Comparison of ENCODE assay signal across 20 cellular contexts in the genomic region with DNA sequence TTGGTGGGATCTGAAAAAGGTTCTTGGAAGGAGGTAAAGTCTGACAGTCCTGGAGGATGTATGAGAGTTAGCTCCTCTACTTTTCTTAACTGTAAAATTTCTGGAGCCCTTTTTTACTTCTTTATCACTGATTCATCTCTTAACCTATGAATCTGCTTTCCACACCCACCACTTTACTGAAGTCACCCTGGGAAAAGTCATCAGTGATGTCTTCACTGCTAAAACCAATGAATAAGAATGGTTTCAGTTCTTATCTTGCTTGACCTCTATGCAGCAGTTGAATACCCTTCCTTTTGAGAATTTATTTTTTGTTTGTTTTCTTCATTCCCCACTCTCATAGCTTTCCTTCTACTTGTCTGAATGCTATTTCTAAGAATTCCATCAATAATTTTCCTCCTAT.
DNase-seq lines count a peak whose midpoint lies in the region; ATAC-seq, FAIRE-seq and TF ChIP-seq lines count a peak whose summit lies in the region.
"Had no signal": no experiment of that assay in that cellular context is flagged by ENCODE, and none has a peak within 500 bp of the region (broad histone marks: within the 10 kb centered on the region; RNA-seq: fewer than 3 reads in every experiment).

No MANE protein-coding gene starts in this region.

- H3K36me3 Mint-ChIP-seq in activated T-cell treated with anti-CD3 and anti-CD28 coated beads, Interleukin-2, amount 50 U/mL, for 72 hours (ENCODE audit: insufficient read depth in 2 of 2) = no peaks in the 10 kb centered on the region
- no peaks in the 10 kb centered on the region for H3K36me3 Mint-ChIP-seq in activated T-cell treated with anti-CD3 and anti-CD28 coated beads, Interleukin-2, amount 50 U/mL, for 4 hours (ENCODE audit: insufficient read depth)
- H3K36me3 Mint-ChIP-seq in stimulated activated effector memory CD8-positive, alpha-beta T cell treated with anti-CD3 and anti-CD28 coated beads, Interleukin-12 subunit alpha, Interleukin-12 subunit beta, amount 100 ng/mL, for 72 hours = no peaks in the 10 kb centered on the region
- H3K36me3 Mint-ChIP-seq: CD8-positive, alpha-beta T cell had no signal

- CTCF ChIA-PET in IMR-90 (lab: Yijun Ruan, JAX) = no interaction called here

- H3K9me3 Mint-ChIP-seq in activated T-cell treated with anti-CD3 and anti-CD28 coated beads, Interleukin-2, amount 50 U/mL, for 72 hours = no peaks in the 10 kb centered on the region
- no peaks in the 10 kb centered on the region for H3K9me3 Mint-ChIP-seq in activated T-cell treated with anti-CD3 and anti-CD28 coated beads, Interleukin-2, amount 50 U/mL, for 4 hours
- no peaks in the 10 kb centered on the region for H3K9me3 Mint-ChIP-seq in stimulated activated effector memory CD8-positive, alpha-beta T cell treated with anti-CD3 and anti-CD28 coated beads, Interleukin-12 subunit alpha, Interleukin-12 subunit beta, amount 100 ng/mL, for 72 hours
- H3K9me3 Mint-ChIP-seq: CD8-positive, alpha-beta T cell; HFFc6 had no signal

- no peak overlapping the region for H3K4me2 ChIP-seq in IMR-90 (ENCODE audit: low read depth, low read length)

- BruUV-seq in IMR-90 (replicated peaks; lab: Mats Ljungman, UMichigan) = no TSS peak

- FAIRE-seq in GM19239 (lab: Jason Lieb, UNC) = peak; percentile 4
- FAIRE-seq: A204.1, D721Med, GM12892 had no signal

- H3K27me3 Mint-ChIP-seq in activated T-cell treated with anti-CD3 and anti-CD28 coated beads, Interleukin-2, amount 50 U/mL, for 72 hours (ENCODE audit: low read depth) = no peaks in the 10 kb centered on the region
- H3K27me3 Mint-ChIP-seq in activated T-cell treated with anti-CD3 and anti-CD28 coated beads, Interleukin-2, amount 50 U/mL, for 4 hours (ENCODE audit: low read depth) = no peaks in the 10 kb centered on the region

- ATAC-seq in activated T-cell treated with anti-CD3 and anti-CD28 coated beads, Interleukin-2, amount 50 U/mL, for 72 hours (replicated peaks in 1 of 2) = peak; percentile 53 to 74
- ATAC-seq in activated T-cell treated with anti-CD3 and anti-CD28 coated beads, Interleukin-2, amount 50 U/mL, for 4 hours = no peak
- ATAC-seq in IMR-90 (ENCODE audit: low read depth) = no peak
- peak; percentile 64 for ATAC-seq in stimulated activated effector memory CD8-positive, alpha-beta T cell treated with anti-CD3 and anti-CD28 coated beads, Interleukin-12 subunit alpha, Interleukin-12 subunit beta, amount 100 ng/mL, for 72 hours
- ATAC-seq in HG03460 (IDR thresholded peaks at IDR 0.05; ENCODE audit: unreplicated experiment) = no peak
- ATAC-seq in Right ventricle myocardium inferior = no peak
- ATAC-seq: CD8-positive, alpha-beta T cell had no signal

- H3K4me3 ChIP-seq in IMR-90 (ENCODE audit: insufficient read depth, low read depth, low read length) = no peak overlapping the region

- no peak for DNase-seq in activated T-cell treated with anti-CD3 and anti-CD28 coated beads, Interleukin-2, amount 50 U/mL, for 72 hours
- no peak for DNase-seq in activated T-cell treated with anti-CD3 and anti-CD28 coated beads, Interleukin-2, amount 50 U/mL, for 4 hours
- no peak for DNase-seq in GM19239 (ENCODE audit: insufficient read length, low spot score)
- DNase-seq in IMR-90 = no peak
- no peak for DNase-seq in stimulated activated effector memory CD8-positive, alpha-beta T cell treated with anti-CD3 and anti-CD28 coated beads, Interleukin-12 subunit alpha, Interleukin-12 subunit beta, amount 100 ng/mL, for 72 hours (ENCODE audit: low spot score in 2 of 2)
- no peak for DNase-seq in Right ventricle myocardium inferior (ENCODE audit: missing footprints)
- DNase-seq: BE2C; CD8-positive, alpha-beta T cell; COR-L47; DMS153; DND-41; GDM1; HCEC 1CT; HFFc6 had no signal

- no peak overlapping the region for H2AK9ac ChIP-seq in IMR-90 (replicated peaks; ENCODE audit: low read depth, low read length, poor library complexity)

- H3K27me3 ChIP-seq in IMR-90 (ENCODE audit: control insufficient read depth, insufficient read depth, low read length) = no peaks in the 10 kb centered on the region
- H3K27me3 ChIP-seq: BE2C had no signal

- intact Hi-C loops in IMR-90 (cut with micrococcal nuclease) (no loop called here), Right ventricle myocardium inferior (cut with DNase I) (no loop called here)

- no peak overlapping the region for H3K23ac ChIP-seq in IMR-90 (ENCODE audit: low read depth, low read length)

- no peak overlapping the region for H4K5ac ChIP-seq in IMR-90 (ENCODE audit: low read depth, low read length)

- H3K27ac Mint-ChIP-seq in activated T-cell treated with anti-CD3 and anti-CD28 coated beads, Interleukin-2, amount 50 U/mL, for 72 hours = no peak overlapping the region
- H3K27ac Mint-ChIP-seq in stimulated activated effector memory CD8-positive, alpha-beta T cell treated with anti-CD3 and anti-CD28 coated beads, Interleukin-12 subunit alpha, Interleukin-12 subunit beta, amount 100 ng/mL, for 72 hours = no peak overlapping the region
- H3K27ac Mint-ChIP-seq: CD8-positive, alpha-beta T cell; HFFc6 had no signal

- no peak overlapping the region; the same call in 1 of the 2 replicates for H3K18ac ChIP-seq in IMR-90 (ENCODE audit: low read depth, low read length)

- H2BK20ac ChIP-seq in IMR-90 (ENCODE audit: low read depth, low read length) = peak overlapping the region; percentile 49; the same call in 1 of the 2 replicates

- no peak for TF ChIP-seq CTCF in IMR-90 (conservative IDR thresholded peaks at IDR 0.05; ENCODE audit: low read depth, low read length)

- H4K91ac ChIP-seq in IMR-90 (ENCODE audit: insufficient read depth, low read depth, low read length) = no peak overlapping the region

- H3K4me1 ChIP-seq in IMR-90 (ENCODE audit: control insufficient read depth, insufficient read depth, low read length) = peaks cover 3% of the 10 kb centered on the region; the same call in 1 of the 2 replicates
- H3K4me1 ChIP-seq: BE2C had no signal

- no peak overlapping the region for H3K4ac ChIP-seq in IMR-90 (ENCODE audit: low read depth, low read length)

- no peaks in the 10 kb centered on the region for H3K36me3 ChIP-seq in IMR-90 (ENCODE audit: control insufficient read depth, insufficient read depth, low read length)
- H3K36me3 ChIP-seq: BE2C had no signal

- H3K27ac ChIP-seq in IMR-90 (ENCODE audit: insufficient read depth, low read length) = no peak overlapping the region
- H3K27ac ChIP-seq: C4-2B, HL-60 had no signal

- no peak overlapping the region for H3K4me3 Mint-ChIP-seq in activated T-cell treated with anti-CD3 and anti-CD28 coated beads, Interleukin-2, amount 50 U/mL, for 72 hours
- H3K4me3 Mint-ChIP-seq in activated T-cell treated with anti-CD3 and anti-CD28 coated beads, Interleukin-2, amount 50 U/mL, for 4 hours = no peak overlapping the region
- H3K4me3 Mint-ChIP-seq in stimulated activated effector memory CD8-positive, alpha-beta T cell treated with anti-CD3 and anti-CD28 coated beads, Interleukin-12 subunit alpha, Interleukin-12 subunit beta, amount 100 ng/mL, for 72 hours = no peak overlapping the region
- H3K4me3 Mint-ChIP-seq: CD8-positive, alpha-beta T cell; HFFc6 had no signal

- 0 out of 2 replicates have a peak, but pooled peaks cover 3% of the 10 kb centered on the region for H3K9me1 ChIP-seq in IMR-90 (ENCODE audit: insufficient read depth, low read length)

- POLR2A ChIA-PET in IMR-90 (lab: Charles Lee; ENCODE audit: unreplicated experiment) = no interaction called here

- in situ Hi-C loops in IMR-90 (cut with MboI; ENCODE audit: low sequenced_read_pairs) = no loop called here

- no peaks in the 10 kb centered on the region for H3K4me1 Mint-ChIP-seq in activated T-cell treated with anti-CD3 and anti-CD28 coated beads, Interleukin-2, amount 50 U/mL, for 72 hours (ENCODE audit: low read depth)
- H3K4me1 Mint-ChIP-seq in activated T-cell treated with anti-CD3 and anti-CD28 coated beads, Interleukin-2, amount 50 U/mL, for 4 hours (ENCODE audit: low read depth) = no peaks in the 10 kb centered on the region
- H3K4me1 Mint-ChIP-seq in stimulated activated effector memory CD8-positive, alpha-beta T cell treated with anti-CD3 and anti-CD28 coated beads, Interleukin-12 subunit alpha, Interleukin-12 subunit beta, amount 100 ng/mL, for 72 hours = no peaks in the 10 kb centered on the region

- no peak for TF ChIP-seq RAD21 in IMR-90 (IDR thresholded peaks at IDR 0.05; ENCODE audit: low read length)

- no peak overlapping the region for H3K9ac ChIP-seq in IMR-90 (ENCODE audit: low read depth, low read length)

- H2AK5ac ChIP-seq in IMR-90 (ENCODE audit: low read depth, low read length) = no peak overlapping the region

- dilution Hi-C loops in IMR-90 (cut with HindIII; ENCODE audit: low sequenced_read_pairs, unreplicated experiment) = no loop called here

- TF ChIP-seq POLR2A in IMR-90 (IDR thresholded peaks at IDR 0.05; ENCODE audit: low read depth, low read length) = no peak

- no peaks in the 10 kb centered on the region for H4K20me1 ChIP-seq in IMR-90 (ENCODE audit: insufficient read depth, low read length)

- H4K8ac ChIP-seq in IMR-90 (ENCODE audit: low read depth in 2 of 2, low read length in 2 of 2) = 0 out of 4 replicates have a peak overlapping the region, but pooled peaks of 1 of the 2 experiments have one; percentile 60

- H2BK120ac ChIP-seq in IMR-90 (ENCODE audit: low read depth, low read length) = no peak overlapping the region

- H2AFZ ChIP-seq in IMR-90 (replicated peaks; ENCODE audit: low read length, poor library complexity) = no peak overlapping the region

- H3K56ac ChIP-seq in IMR-90 (ENCODE audit: extremely low read depth, insufficient read depth, low read length) = no peak overlapping the region

- H3K14ac ChIP-seq in IMR-90 (replicated peaks; ENCODE audit: low read depth, low read length) = no peak overlapping the region

- H3K9me3 ChIP-seq in IMR-90 (ENCODE audit: control insufficient read depth, insufficient read depth, low read length) = no peaks in the 10 kb centered on the region
- H3K9me3 ChIP-seq: BE2C had no signal

- no peaks in the 10 kb centered on the region for H3K79me1 ChIP-seq in IMR-90 (ENCODE audit: low read depth in 1 of 2, low read length in 2 of 2)

- peak overlapping the region; percentile 34; the same call in 1 of the 3 replicates for H2BK15ac ChIP-seq in IMR-90 (ENCODE audit: low read depth, low read length)

- no peak overlapping the region for H2BK5ac ChIP-seq in IMR-90 (ENCODE audit: low read depth, low read length, poor library complexity, severe bottlenecking)

TF ChIP-seq in IMR-90, 13 proteins besides CTCF, POLR2A, EP300 and RAD21 (continues in another document):
- TF ChIP-seq RFX5 (IDR thresholded peaks at IDR 0.05; ENCODE audit: low read depth, low read length) (no peak), MXI1 (IDR thresholded peaks at IDR 0.05; ENCODE audit: borderline replicate concordance, low read depth, low read length) (no peak), FOS (IDR thresholded peaks at IDR 0.05; ENCODE audit: low read depth, low read length) (no peak), MAZ (IDR thresholded peaks at IDR 0.05; ENCODE audit: borderline replicate concordance, low read depth, low read length) (no peak)

Comparison
In these comparisons a context has a peak if more than half of its experiments do, and no peak if none do; other contexts are left out.
1. ATAC-seq: peak in activated T-cell treated with anti-CD3 and anti-CD28 coated beads, Interleukin-2, amount 50 U/mL, for 72 hours (2 of 2) and stimulated activated effector memory CD8-positive, alpha-beta T cell treated with anti-CD3 and anti-CD28 coated beads, Interleukin-12 subunit alpha, Interleukin-12 subunit beta, amount 100 ng/mL, for 72 hours (single experiment); none in activated T-cell treated with anti-CD3 and anti-CD28 coated beads, Interleukin-2, amount 50 U/mL, for 4 hours (0 of 2), IMR-90 (single experiment), HG03460 (single experiment) and Right ventricle myocardium inferior (single experiment).